24 cellular contexts compared by ENCODE assay signal in the genomic region with DNA sequence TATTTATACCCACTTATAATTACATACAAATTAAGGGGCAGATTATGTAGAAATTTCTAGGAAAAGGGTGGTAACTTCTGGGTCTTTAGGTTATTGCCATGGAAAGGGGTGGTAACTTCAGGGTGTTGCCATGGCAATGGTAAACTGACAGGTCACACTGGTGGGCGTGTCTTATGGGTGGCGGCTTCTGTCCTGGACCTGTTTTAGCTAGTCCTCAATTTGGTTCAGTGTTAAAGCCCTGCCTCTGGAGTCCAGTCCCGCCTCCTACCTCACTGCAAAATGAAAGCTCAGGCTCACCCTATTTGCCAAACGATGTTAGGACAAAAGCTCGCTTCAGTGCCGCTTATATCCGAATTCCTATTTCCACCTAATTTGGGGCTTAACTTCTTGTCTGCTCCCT.
A peak's percentile ranks its signal among the peaks of the same experiment; 100 is the strongest.
DNase-seq lines count a peak whose midpoint lies in the region; ATAC-seq, FAIRE-seq and TF ChIP-seq lines count a peak whose summit lies in the region.
"Had no signal": no experiment of that assay in that cellular context is flagged by ENCODE, and none has a peak within 500 bp of the region (broad histone marks: within the 10 kb centered on the region; RNA-seq: fewer than 3 reads in every experiment).

No MANE protein-coding gene starts in this region.

- H2AFZ ChIP-seq in K562 (ENCODE audit: low read depth, low read length) (no peak overlapping the region), keratinocyte (ENCODE audit: control insufficient read depth, low read length) (no peak overlapping the region)

- 2% methylated on average over 7 of the region's 7 CpGs for WGBS in K562 (ENCODE audit: insufficient coverage, low coverage, missing lambda C conversion rate)

- no peak for TF ChIP-seq EP300 in K562 (IDR thresholded peaks at IDR 0.05; ENCODE audit: low read length)

- TF ChIP-seq CTCF in K562 (IDR thresholded peaks at IDR 0.05 in 2 of 3, conservative IDR thresholded peaks at IDR 0.05 in 1 of 3; ENCODE audit: insufficient read depth in 2 of 3, low read depth in 1 of 3, low read length in 3 of 3) (no peak), keratinocyte (optimal IDR thresholded peaks at IDR 0.05 in 1 of 3, IDR thresholded peaks at IDR 0.05 in 1 of 3, conservative IDR thresholded peaks at IDR 0.05 in 1 of 3; ENCODE audit: extremely low read depth in 1 of 3, insufficient read depth in 2 of 3, low read length in 3 of 3) (no peak), gastrocnemius medialis (IDR thresholded peaks at IDR 0.05 in 4 of 5, conservative IDR thresholded peaks at IDR 0.05 in 1 of 5) (no peak)

- POLR2A ChIA-PET in K562 (lab: Yijun Ruan, JAX): interaction anchor here (0.6 kb wide), 1 partner anchor 12 kb away, joined by 3 read pairs; no protein-coding TSS in a partner anchor

- no peaks in the 10 kb centered on the region for H3K4me1 ChIP-seq in K562 (replicated peaks in 1 of 2; ENCODE audit: control insufficient read depth in 2 of 2, insufficient read depth in 2 of 2, low read length in 2 of 2)
- H3K4me1 ChIP-seq in keratinocyte (ENCODE audit: control insufficient read depth, extremely low read depth, insufficient read depth, low read length): no peaks in the 10 kb centered on the region
- no peaks in the 10 kb centered on the region for H3K4me1 ChIP-seq in gastrocnemius medialis
- H3K4me1 ChIP-seq: tibial nerve had no signal

- peak; percentile 67 for FAIRE-seq in K562 (lab: Jason Lieb, UNC)
- FAIRE-seq in keratinocyte (lab: Jason Lieb, UNC): peak; percentile 44
- FAIRE-seq: kidney had no signal

- H3K4me2 ChIP-seq in K562 (ENCODE audit: insufficient read depth, low read length) (no peak overlapping the region), keratinocyte (ENCODE audit: control insufficient read depth, extremely low read depth, insufficient read depth, low read depth, low read length) (no peak overlapping the region)
- H3K4me2 ChIP-seq: KMS-11 had no signal

- H3K27ac ChIP-seq in K562 (ENCODE audit: extremely low read depth, low read depth, low read length) (no peak overlapping the region), keratinocyte (ENCODE audit: control insufficient read depth, insufficient read depth, low read length) (no peak overlapping the region), gastrocnemius medialis (no peak overlapping the region)
- H3K27ac ChIP-seq: KMS-11, ovary, tibial nerve, WERI-Rb-1 had no signal

- ATAC-seq in K562: peak; percentile 92
- ATAC-seq in gastrocnemius medialis: no peak
- ATAC-seq: esophagus mucosa; naive thymus-derived CD4-positive, alpha-beta T cell; sciatic nerve; stimulated activated naive B cell treated with anti-CD40 and anti-IgM and Interleukin-4, amounts not matched to agents 10 μg/mL and 1 μg/mL and 100 μg/mL, for 72 hours; T-helper 17 cell had no signal

- dilution Hi-C loops in keratinocyte (cut with MboI; ENCODE audit: extremely low pct_ligation_motif_present, low sequenced_read_pairs): no loop called here

- H3K79me2 ChIP-seq in K562 (ENCODE audit: control insufficient read depth, insufficient read depth, low read length) (no peaks in the 10 kb centered on the region), keratinocyte (ENCODE audit: control insufficient read depth, insufficient read depth, low read length) (no peaks in the 10 kb centered on the region)

- no peaks in the 10 kb centered on the region for H3K9me3 ChIP-seq in K562 (replicated peaks; ENCODE audit: control insufficient read depth, insufficient read depth, low read depth, low read length)
- no peaks in the 10 kb centered on the region for H3K9me3 ChIP-seq in keratinocyte (ENCODE audit: control insufficient read depth, low read depth, low read length)
- no peaks in the 10 kb centered on the region for H3K9me3 ChIP-seq in gastrocnemius medialis
- H3K9me3 ChIP-seq: ovary had no signal

- H3K27me3 ChIP-seq in K562 (ENCODE audit: control insufficient read depth in 2 of 2, insufficient read depth in 2 of 2, low read length in 2 of 2): no peaks in the 10 kb centered on the region
- no peaks in the 10 kb centered on the region for H3K27me3 ChIP-seq in keratinocyte (ENCODE audit: control insufficient read depth, extremely low read depth, insufficient read depth, low read length)
- no peaks in the 10 kb centered on the region for H3K27me3 ChIP-seq in gastrocnemius medialis
- H3K27me3 ChIP-seq: ovary, tibial nerve had no signal

- in situ Hi-C loops in K562 (cut with MboI) (no loop called here), gastrocnemius medialis (cut with MboI; ENCODE audit: low sequenced_read_pairs in 4 of 4) (no loop called here)

- no peaks in the 10 kb centered on the region for H4K20me1 ChIP-seq in K562 (replicated peaks; ENCODE audit: control insufficient read depth, insufficient read depth, low read length)
- no peaks in the 10 kb centered on the region for H4K20me1 ChIP-seq in keratinocyte (ENCODE audit: control insufficient read depth, extremely low read depth, insufficient read depth, low read length)

- DNase-seq in ELR (ENCODE audit: low read depth) (peak; percentile 19), M059J (ENCODE audit: low read depth) (peak; percentile 80), K562 (ENCODE audit: extremely low read depth in 1 of 4, low spot score in 3 of 4) (peak; percentile 7 to 39 (median 10)), keratinocyte (ENCODE audit: low read depth, low spot score) (no peak), NCI-H1092 treated with DMSO at 0.1 percent for 48 hours (lab: John Stamatoyannopoulos, UW) (no peak), gastrocnemius medialis (no peak), NCI-H526 (lab: John Stamatoyannopoulos, UW) (no peak), GF-D8 (lab: John Stamatoyannopoulos, UW) (no peak)
- DNase-seq: activated CD4-positive, alpha-beta memory T cell treated with anti-CD3 and anti-CD28 coated beads for 36 hours; activated naive CD4-positive, alpha-beta T cell; activated T-cell treated with anti-CD3 and anti-CD28 coated beads for 4 hours; COR-L47; kidney; naive thymus-derived CD4-positive, alpha-beta T cell; NCI-H526 treated with DMSO at 0.1 percent for 48 hours; ovary; SIG-M5; stimulated activated naive B cell treated with anti-CD40 and anti-IgM and Interleukin-4, amounts not matched to agents 10 μg/mL and 1 μg/mL and 100 μg/mL, for 72 hours; T-helper 17 cell; WERI-Rb-1 had no signal

- no peak for TF ChIP-seq RAD21 in K562 (CRISPR knock-in tag; conservative IDR thresholded peaks at IDR 0.05 in 1 of 2, IDR thresholded peaks at IDR 0.05 in 1 of 2)

- H3K9me1 ChIP-seq in K562 (ENCODE audit: control insufficient read depth, insufficient read depth, low read length) (no peaks in the 10 kb centered on the region), keratinocyte (ENCODE audit: control insufficient read depth, extremely low read depth, insufficient read depth, low read length) (no peaks in the 10 kb centered on the region)

- H3K4me3 ChIP-seq in K562 (no peak overlapping the region), keratinocyte (ENCODE audit: control insufficient read depth in 2 of 3, extremely low read depth in 1 of 3, insufficient read depth in 2 of 3, low read depth in 1 of 3, low read length in 3 of 3) (no peak overlapping the region), gastrocnemius medialis (no peak overlapping the region)
- H3K4me3 ChIP-seq: ovary, tibial nerve had no signal

- intact Hi-C loops in K562 (cut with micrococcal nuclease) (no loop called here), gastrocnemius medialis (cut with DNase I; ENCODE audit: low total_unique reads) (no loop called here)

- H3K36me3 ChIP-seq in K562 (ENCODE audit: control insufficient read depth, insufficient read depth, low read length) (no peaks in the 10 kb centered on the region), keratinocyte (ENCODE audit: control insufficient read depth in 2 of 2, extremely low read depth in 1 of 2, insufficient read depth in 2 of 2, low read length in 2 of 2) (no peaks in the 10 kb centered on the region), gastrocnemius medialis (no peaks in the 10 kb centered on the region)
- H3K36me3 ChIP-seq: ovary, tibial nerve, WERI-Rb-1 had no signal

- no TSS peak for BruUV-seq in K562 (replicated peaks; lab: Mats Ljungman, UMichigan)

- H3K9ac ChIP-seq in K562 (ENCODE audit: insufficient read depth in 1 of 2, low read depth in 2 of 2, low read length in 2 of 2): no peak overlapping the region
- H3K9ac ChIP-seq in keratinocyte (ENCODE audit: control insufficient read depth, extremely low read depth, insufficient read depth, low read length): no peak overlapping the region
- H3K9ac ChIP-seq: KMS-11 had no signal

- no peak for TF ChIP-seq POLR2A in K562 (conservative IDR thresholded peaks at IDR 0.05)
- TF ChIP-seq POLR2A in gastrocnemius medialis (IDR thresholded peaks at IDR 0.05): no peak

- CTCF ChIA-PET in K562 (lab: Yijun Ruan, JAX; ENCODE audit: low intra/inter-chr PET ratio): no interaction called here

TF ChIP-seq in K562, 482 proteins besides CTCF, POLR2A, EP300 and RAD21 (continues in another document):
- peak; percentile 90 for TF ChIP-seq RFX1 (IDR thresholded peaks at IDR 0.05)
- TF ChIP-seq, protein P1, sequence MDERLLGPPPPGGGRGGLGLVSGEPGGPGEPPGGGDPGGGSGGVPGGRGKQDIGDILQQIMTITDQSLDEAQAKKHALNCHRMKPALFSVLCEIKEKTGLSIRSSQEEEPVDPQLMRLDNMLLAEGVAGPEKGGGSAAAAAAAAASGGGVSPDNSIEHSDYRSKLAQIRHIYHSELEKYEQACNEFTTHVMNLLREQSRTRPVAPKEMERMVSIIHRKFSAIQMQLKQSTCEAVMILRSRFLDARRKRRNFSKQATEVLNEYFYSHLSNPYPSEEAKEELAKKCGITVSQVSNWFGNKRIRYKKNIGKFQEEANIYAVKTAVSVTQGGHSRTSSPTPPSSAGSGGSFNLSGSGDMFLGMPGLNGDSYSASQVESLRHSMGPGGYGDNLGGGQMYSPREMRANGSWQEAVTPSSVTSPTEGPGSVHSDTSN (CRISPR knock-in tag; IDR thresholded peaks at IDR 0.05; ENCODE audit: low read depth): no peak
- TF ChIP-seq, protein P1 (tag; conservative IDR thresholded peaks at IDR 0.05; ENCODE audit: low read depth): 0 out of 2 replicates have a peak, but pooled peaks have one; percentile 17

Comparison
In these comparisons a context has a peak if more than half of its experiments do, and no peak if none do; other contexts are left out.
1. DNase-seq: peak in ELR (single experiment), M059J (single experiment) and K562 (4 of 4); none in keratinocyte (single experiment), NCI-H1092 treated with DMSO at 0.1 percent for 48 hours (single experiment), gastrocnemius medialis (0 of 2), NCI-H526 (0 of 2) and GF-D8 (single experiment).